ENCODE assay signal across 9 cellular contexts in genomic region chr2:128260239-128261138, GRCh38. TPM values are rescaled to one million over a fixed set of nuclear protein-coding genes. Genes with fewer than 3 reads are reported as not detected.
DNase-seq lines count a peak whose midpoint lies in the region; ATAC-seq, FAIRE-seq and TF ChIP-seq lines count a peak whose summit lies in the region.
"Had no signal": no experiment of that assay in that cellular context is flagged by ENCODE, and none has a peak within 500 bp of the region (broad histone marks: within the 10 kb centered on the region; RNA-seq: fewer than 3 reads in every experiment).

No MANE protein-coding gene starts in this region.

- intact Hi-C loops in lower lobe of right lung (cut with DNase I): no loop called here

- H3K27me3 Mint-ChIP-seq in endothelial cell (ENCODE audit: unreplicated experiment): peaks cover 12% of the 10 kb centered on the region

- peaks cover 9% of the 10 kb centered on the region for H3K4me1 Mint-ChIP-seq in endothelial cell (ENCODE audit: unreplicated experiment)

- H3K4me3 ChIP-seq in lower lobe of right lung: no peak overlapping the region

- TF ChIP-seq CTCF in endothelial cell (IDR thresholded peaks at IDR 0.05; ENCODE audit: unreplicated experiment) (no peak), lower lobe of right lung (IDR thresholded peaks at IDR 0.05) (no peak)

- peak; percentile 14 for DNase-seq in SIG-M5 treated with dmso at 0.1 percent for 504 hours (lab: John Stamatoyannopoulos, UW; ENCODE audit: unreplicated experiment)
- DNase-seq in SIG-M5 (lab: John Stamatoyannopoulos, UW): no peak
- peak; percentile 26 for DNase-seq in endothelial cell (ENCODE audit: low spot score)
- DNase-seq in lower lobe of right lung: no peak
- DNase-seq in urothelium cell line (ENCODE audit: low spot score): peak; percentile 75
- no peak for DNase-seq in NCI-H187 treated with DMSO at 0.1 percent for 48 hours (lab: John Stamatoyannopoulos, UW)

- H3K27ac ChIP-seq in lower lobe of right lung: no peak overlapping the region

- no peaks in the 10 kb centered on the region for H3K9me3 ChIP-seq in lower lobe of right lung

- H3K27me3 ChIP-seq in lower lobe of right lung (ENCODE audit: low read depth): no peaks in the 10 kb centered on the region

- no peaks in the 10 kb centered on the region for H3K4me1 ChIP-seq in lower lobe of right lung

- FAIRE-seq in urothelium cell line (lab: Jason Lieb, UNC): peak; percentile 40
- FAIRE-seq: A204.1 had no signal

- no peaks in the 10 kb centered on the region for H3K9me3 Mint-ChIP-seq in endothelial cell (ENCODE audit: unreplicated experiment)

- no peaks in the 10 kb centered on the region for H3K36me3 Mint-ChIP-seq in endothelial cell (ENCODE audit: low read depth, unreplicated experiment)

- H3K27ac Mint-ChIP-seq in endothelial cell (ENCODE audit: unreplicated experiment): peak overlapping the region; percentile 42

- peaks cover 3% of the 10 kb centered on the region for H3K36me3 ChIP-seq in lower lobe of right lung

- peak; percentile 84 to 90 for ATAC-seq in lower lobe of right lung
- ATAC-seq in HG03196 (IDR thresholded peaks at IDR 0.05; ENCODE audit: unreplicated experiment): no peak
- no peak for ATAC-seq in HG02759 (IDR thresholded peaks at IDR 0.05; ENCODE audit: unreplicated experiment)

- H3K4me3 Mint-ChIP-seq in endothelial cell (ENCODE audit: unreplicated experiment): no peak overlapping the region

RNA-seq across cellular contexts. Expression of gene HS6ST1, which starts 58.2 kb away (rescaled TPM):
- 23.3 TPM for total RNA-seq in endothelial cell (ENCODE audit: unreplicated experiment)
- 26.3 TPM for total RNA-seq in lower lobe of right lung

Comparison
In these comparisons a context has a peak if more than half of its experiments do, and no peak if none do; other contexts are left out.
1. DNase-seq: peak in SIG-M5 treated with dmso at 0.1 percent for 504 hours (single experiment), endothelial cell (single experiment) and urothelium cell line (single experiment); none in SIG-M5 (single experiment), lower lobe of right lung (single experiment) and NCI-H187 treated with DMSO at 0.1 percent for 48 hours (single experiment).
2. ATAC-seq: peak in lower lobe of right lung (2 of 2); none in HG03196 (single experiment) and HG02759 (single experiment).